Comparison of ENCODE assay signal across 12 cellular contexts in genomic region chr5:135887881-135888614, GRCh38. TPM values are rescaled to one million over a fixed set of nuclear protein-coding genes. Genes with fewer than 3 reads are reported as not detected.
DNase-seq lines count a peak whose midpoint lies in the region; ATAC-seq, FAIRE-seq and TF ChIP-seq lines count a peak whose summit lies in the region.
"Had no signal": no experiment of that assay in that cellular context is flagged by ENCODE, and none has a peak within 500 bp of the region (broad histone marks: within the 10 kb centered on the region; RNA-seq: fewer than 3 reads in every experiment).

No MANE protein-coding gene starts in this region.

- H3K4me1 Mint-ChIP-seq in WTC11 (peaks cover 20% of the 10 kb centered on the region), T-cell (peaks cover 7 to 17% (median 11%) of the 10 kb centered on the region in 3 donors)
- peaks cover 22% of the 10 kb centered on the region for H3K4me1 Mint-ChIP-seq in activated CD8-positive, alpha-beta memory T cell treated with anti-CD3 and anti-CD28 coated beads, Interleukin-2, amount 10 ng/mL, durations not matched to agents 7 days and 5 days
- peaks cover 0 to 3% of the 10 kb centered on the region in 2 donors for H3K4me1 Mint-ChIP-seq in stimulated activated naive B cell treated with anti-CD40 and anti-IgM and Interleukin-4, amounts not matched to agents 10 μg/mL and 1 μg/mL and 100 μg/mL, for 72 hours

- BruUV-seq in HepG2 (replicated peaks; lab: Mats Ljungman, UMichigan): no TSS peak

- H3K27ac ChIP-seq in HepG2 (ENCODE audit: extremely low read length, insufficient read depth, low read length): no peak overlapping the region
- H3K27ac ChIP-seq in right lobe of liver: no peak overlapping the region
- H3K27ac ChIP-seq in iPS DF 6.9 (ENCODE audit: low read length): no peak overlapping the region
- H3K27ac ChIP-seq: gastrocnemius medialis had no signal

- no peak for TF ChIP-seq EP300 in HepG2 (IDR thresholded peaks at IDR 0.05; ENCODE audit: low read depth in 2 of 2, low read length in 2 of 2)
- TF ChIP-seq EP300 in HepG2 (CRISPR knock-in tag; IDR thresholded peaks at IDR 0.05; ENCODE audit: borderline replicate concordance): no peak

- H3K9me3 Mint-ChIP-seq in WTC11: no peaks in the 10 kb centered on the region
- no peaks in the 10 kb centered on the region for H3K9me3 Mint-ChIP-seq in activated CD8-positive, alpha-beta memory T cell treated with anti-CD3 and anti-CD28 coated beads, Interleukin-2, amount 10 ng/mL, durations not matched to agents 7 days and 5 days (ENCODE audit: low read depth)
- H3K9me3 Mint-ChIP-seq in stimulated activated naive B cell treated with anti-CD40 and anti-IgM and Interleukin-4, amounts not matched to agents 10 μg/mL and 1 μg/mL and 100 μg/mL, for 72 hours: no peaks in the 10 kb centered on the region
- no peaks in the 10 kb centered on the region for H3K9me3 Mint-ChIP-seq in T-cell
- H3K9me3 Mint-ChIP-seq: nephron had no signal

- no peak overlapping the region; the same call in 1 of the 2 replicates for H3K9ac ChIP-seq in HepG2 (ENCODE audit: insufficient read depth, low read depth, low read length)

- in situ Hi-C loops in HepG2 (cut with HindIII; ENCODE audit: extremely low pct_ligation_motif_present, low pct_unique_long_range_greater_than_20kb): loop anchor here (5.0 kb wide), 2 partner anchors 194 to 324 kb away; no protein-coding TSS in a partner anchor

- TF ChIP-seq CTCF in HepG2 (CRISPR knock-in tag; IDR thresholded peaks at IDR 0.05): no peak
- TF ChIP-seq CTCF in right lobe of liver (IDR thresholded peaks at IDR 0.05): no peak
- TF ChIP-seq CTCF in WTC11 (IDR thresholded peaks at IDR 0.05): no peak

- H3K4me1 ChIP-seq in HepG2 (ENCODE audit: insufficient read depth, low read length) (peaks cover 10% of the 10 kb centered on the region), right lobe of liver (no peaks in the 10 kb centered on the region), iPS DF 6.9 (ENCODE audit: control insufficient read depth, insufficient read depth, low read length) (peaks cover 5% of the 10 kb centered on the region; the same call in 1 of the 2 replicates)
- H3K4me1 ChIP-seq: gastrocnemius medialis had no signal

- TF ChIP-seq POLR2A in HepG2 (IDR thresholded peaks at IDR 0.05; ENCODE audit: insufficient read depth in 1 of 2, low read depth in 2 of 2, low read length in 2 of 2): no peak
- no peak for TF ChIP-seq POLR2A in right lobe of liver (IDR thresholded peaks at IDR 0.05)

- no peaks in the 10 kb centered on the region for H3K36me3 Mint-ChIP-seq in WTC11
- H3K36me3 Mint-ChIP-seq in activated CD8-positive, alpha-beta memory T cell treated with anti-CD3 and anti-CD28 coated beads, Interleukin-2, amount 10 ng/mL, durations not matched to agents 7 days and 5 days: no peaks in the 10 kb centered on the region
- no peaks in the 10 kb centered on the region for H3K36me3 Mint-ChIP-seq in stimulated activated naive B cell treated with anti-CD40 and anti-IgM and Interleukin-4, amounts not matched to agents 10 μg/mL and 1 μg/mL and 100 μg/mL, for 72 hours
- no peaks in the 10 kb centered on the region for H3K36me3 Mint-ChIP-seq in T-cell
- H3K36me3 Mint-ChIP-seq: CD4-positive, CD25-positive, alpha-beta regulatory T cell had no signal

- H3K4me3 ChIP-seq in HepG2 (replicated peaks in 1 of 3; ENCODE audit: insufficient read depth in 1 of 3, low read depth in 2 of 3, low read length in 3 of 3) (peak overlapping the region; percentile 32 to 61 (median 40); a peak in 3 of 6 replicates), right lobe of liver (no peak overlapping the region), iPS DF 6.9 (ENCODE audit: low read length) (no peak overlapping the region)
- H3K4me3 ChIP-seq: gastrocnemius medialis had no signal

- DNase-seq in HepG2 (ENCODE audit: low spot score) (peak; percentile 54), right lobe of liver (no peak), WTC11 (ENCODE audit: low spot score) (peak; percentile 43), iPS DF 6.9 (ENCODE audit: low read depth, low spot score) (peak; percentile 11), NCI-H2171 (lab: John Stamatoyannopoulos, UW) (no peak), T-cell (no peak)
- DNase-seq in activated CD8-positive, alpha-beta memory T cell treated with anti-CD3 and anti-CD28 coated beads, Interleukin-2, amount 10 ng/mL, durations not matched to agents 7 days and 5 days: no peak
- DNase-seq in stimulated activated naive B cell treated with anti-CD40 and anti-IgM and Interleukin-4, amounts not matched to agents 10 μg/mL and 1 μg/mL and 100 μg/mL, for 72 hours: no peak

- H4K20me1 ChIP-seq in HepG2 (ENCODE audit: insufficient read depth, low read length): no peaks in the 10 kb centered on the region

- POLR2A ChIA-PET in HepG2 (lab: Yijun Ruan, JAX) (interaction anchor here (1.1 kb wide), 1 partner anchor 101 kb away, joined by 3 read pairs; no protein-coding TSS in a partner anchor), WTC11 (lab: Charles Lee) (no interaction called here), T-cell (lab: Charles Lee) (interaction anchor here in 1 of 2 donors (0.6 kb wide), 1 partner anchor 52 kb away, joined by 3 read pairs; no protein-coding TSS in a partner anchor)

- CTCF ChIA-PET in HepG2 (lab: Yijun Ruan, JAX; ENCODE audit: low intra/inter-chr PET ratio, low total read pairs): interaction anchor here (1.1 to 3.1 kb wide), 4 partner anchors 102 to 324 kb away, joined by 7 to 23 read pairs (median 16); no protein-coding TSS in a partner anchor
- CTCF ChIA-PET in WTC11 (lab: Charles Lee): interaction anchor here (0.6 to 5.9 kb wide), 16 partner anchors 8 to 423 kb away, joined by 3 to 33 read pairs (median 5); partner anchors contain the start of genes SLC25A48 and TGFBI
- CTCF ChIA-PET in activated CD8-positive, alpha-beta memory T cell treated with anti-CD3 and anti-CD28 coated beads, Interleukin-2, amount 10 ng/mL, durations not matched to agents 7 days and 5 days (lab: Charles Lee): interaction anchor here (1.0 to 4.5 kb wide), 4 partner anchors 12 to 323 kb away, joined by 3 to 22 read pairs (median 5); no protein-coding TSS in a partner anchor
- CTCF ChIA-PET in T-cell (lab: Charles Lee): interaction anchor here (0.6 to 2.4 kb wide), 6 partner anchors 12 to 324 kb away, joined by 3 to 7 read pairs (median 4); no protein-coding TSS in a partner anchor

- H3K27me3 Mint-ChIP-seq in WTC11 (ENCODE audit: low read depth): peaks cover 26% of the 10 kb centered on the region
- H3K27me3 Mint-ChIP-seq in activated CD8-positive, alpha-beta memory T cell treated with anti-CD3 and anti-CD28 coated beads, Interleukin-2, amount 10 ng/mL, durations not matched to agents 7 days and 5 days: peaks cover 72% of the 10 kb centered on the region
- H3K27me3 Mint-ChIP-seq in stimulated activated naive B cell treated with anti-CD40 and anti-IgM and Interleukin-4, amounts not matched to agents 10 μg/mL and 1 μg/mL and 100 μg/mL, for 72 hours: peaks cover 16 to 35% of the 10 kb centered on the region in 2 donors
- peaks cover 6 to 14% of the 10 kb centered on the region in 2 donors for H3K27me3 Mint-ChIP-seq in T-cell

- H3K4me2 ChIP-seq in HepG2 (ENCODE audit: low read depth, low read length): peak overlapping the region; percentile 83

- H2AFZ ChIP-seq in HepG2 (ENCODE audit: low read length): no peak overlapping the region

- no peak for FAIRE-seq in HepG2 (lab: Jason Lieb, UNC)

- intact Hi-C loops in HepG2 (cut with micrococcal nuclease; ENCODE audit: unreplicated experiment): loop anchor here (1.0 to 2.0 kb wide), 7 partner anchors 43 to 537 kb away; no protein-coding TSS in a partner anchor
- intact Hi-C loops in right lobe of liver (cut with DNase I): loop anchor here in 1 of 2 donors (10.0 kb wide), 1 partner anchor 327 kb away; no protein-coding TSS in a partner anchor

- 49% methylated on average over 12 of the region's 13 CpGs for WGBS in HepG2 (ENCODE audit: low lambda C conversion rate)
- 87% methylated on average over 8 of the region's 13 CpGs for WGBS in right lobe of liver (ENCODE audit: insufficient coverage, low coverage, low lambda C conversion rate, missing lambda C conversion rate)
- WGBS in iPS DF 6.9 (ENCODE audit: insufficient coverage, insufficient read length): no CpG with 5 or more reads among the region's 13 CpGs

- H3K36me3 ChIP-seq in HepG2 (replicated peaks in 1 of 2; ENCODE audit: control insufficient read depth in 1 of 2, insufficient read depth in 2 of 2, low read length in 2 of 2) (no peaks in the 10 kb centered on the region), right lobe of liver (no peaks in the 10 kb centered on the region), iPS DF 6.9 (ENCODE audit: control insufficient read depth, insufficient read depth, low read length) (no peaks in the 10 kb centered on the region)
- H3K36me3 ChIP-seq: gastrocnemius medialis had no signal

- H3K9me3 ChIP-seq in HepG2 (ENCODE audit: low read length) (no peaks in the 10 kb centered on the region), right lobe of liver (no peaks in the 10 kb centered on the region), iPS DF 6.9 (ENCODE audit: control insufficient read depth, insufficient read depth, low read length) (no peaks in the 10 kb centered on the region)
- H3K9me3 ChIP-seq: gastrocnemius medialis had no signal

- H3K4me3 Mint-ChIP-seq in WTC11: peak overlapping the region; percentile 58
- no peak overlapping the region for H3K4me3 Mint-ChIP-seq in activated CD8-positive, alpha-beta memory T cell treated with anti-CD3 and anti-CD28 coated beads, Interleukin-2, amount 10 ng/mL, durations not matched to agents 7 days and 5 days
- no peak overlapping the region for H3K4me3 Mint-ChIP-seq in stimulated activated naive B cell treated with anti-CD40 and anti-IgM and Interleukin-4, amounts not matched to agents 10 μg/mL and 1 μg/mL and 100 μg/mL, for 72 hours
- H3K4me3 Mint-ChIP-seq in T-cell: peak overlapping the region in 1 of 3 donors; percentile 30
- H3K4me3 Mint-ChIP-seq: nephron had no signal

- H3K79me2 ChIP-seq in HepG2 (ENCODE audit: insufficient read depth, low read length): no peaks in the 10 kb centered on the region

- peaks cover 0 to 5% of the 10 kb centered on the region in 2 experiments; a peak in 2 of 5 replicates for H3K27me3 ChIP-seq in HepG2 (ENCODE audit: control insufficient read depth in 1 of 2, insufficient read depth in 2 of 2, low read length in 2 of 2)
- no peaks in the 10 kb centered on the region for H3K27me3 ChIP-seq in right lobe of liver
- no peaks in the 10 kb centered on the region; the same call in 1 of the 2 replicates for H3K27me3 ChIP-seq in iPS DF 6.9 (ENCODE audit: control insufficient read depth, insufficient read depth, low read length)
- H3K27me3 ChIP-seq: gastrocnemius medialis had no signal

- TF ChIP-seq RAD21 in HepG2 (CRISPR knock-in tag; IDR thresholded peaks at IDR 0.05): no peak

- H3K27ac Mint-ChIP-seq in WTC11 (no peak overlapping the region), T-cell (no peak overlapping the region)
- H3K27ac Mint-ChIP-seq in activated CD8-positive, alpha-beta memory T cell treated with anti-CD3 and anti-CD28 coated beads, Interleukin-2, amount 10 ng/mL, durations not matched to agents 7 days and 5 days: no peak overlapping the region
- no peak overlapping the region for H3K27ac Mint-ChIP-seq in stimulated activated naive B cell treated with anti-CD40 and anti-IgM and Interleukin-4, amounts not matched to agents 10 μg/mL and 1 μg/mL and 100 μg/mL, for 72 hours
- H3K27ac Mint-ChIP-seq: CD4-positive, CD25-positive, alpha-beta regulatory T cell had no signal

- ATAC-seq in HepG2 (peak; percentile 66), right lobe of liver (no peak), WTC11 (peak; percentile 71), T-cell (replicated peaks in 1 of 4) (no peak)
- no peak for ATAC-seq in activated CD8-positive, alpha-beta memory T cell treated with anti-CD3 and anti-CD28 coated beads, Interleukin-2, amount 10 ng/mL, durations not matched to agents 7 days and 5 days
- ATAC-seq in stimulated activated naive B cell treated with anti-CD40 and anti-IgM and Interleukin-4, amounts not matched to agents 10 μg/mL and 1 μg/mL and 100 μg/mL, for 72 hours (replicated peaks): no peak

RNA-seq across cellular contexts. Expression of gene IL9, which starts 7.6 kb away (rescaled TPM):
- total RNA-seq in HepG2 (2016; rRNA removed; fragmentation: Illumina TruSeq; extraction: Trizol) (not detected in 2 replicates), right lobe of liver (not detected), WTC11 (2021) (not detected in 3 replicates), T-cell (not detected)
- total RNA-seq in HepG2 (2016; cell fraction: cytosol; rRNA removed; fragmentation: Illumina TruSeq; extraction: Trizol; ENCODE audit: low read depth): not detected in 2 replicates
- total RNA-seq in HepG2 (2016; cell fraction: insoluble cytoplasmic fraction; rRNA removed; fragmentation: Illumina TruSeq; extraction: Trizol): not detected in 2 replicates
- total RNA-seq in HepG2 (2016; cell fraction: membrane; rRNA removed; fragmentation: Illumina TruSeq; extraction: Trizol): not detected in 2 replicates
- not detected in 2 replicates for total RNA-seq in HepG2 (2016; cell fraction: nucleus; rRNA removed; fragmentation: Illumina TruSeq; extraction: Trizol)
- not detected in 2 replicates for polyA plus RNA-seq in HepG2 (2011; rRNA removed)
- not detected in 2 replicates for polyA plus RNA-seq in HepG2 (2011; cell fraction: cytosol; rRNA removed)
- polyA plus RNA-seq in HepG2 (2011; cell fraction: nucleus; rRNA removed): not detected in 2 replicates
- not detected in 2 replicates for polyA plus RNA-seq in HepG2 (2012)
- not detected in 2 replicates for polyA plus RNA-seq in HepG2 (2016; cell fraction: cytosol; fragmentation: Illumina TruSeq; extraction: Trizol; ENCODE audit: low read depth)
- not detected in 2 replicates for polyA plus RNA-seq in HepG2 (2016; cell fraction: insoluble cytoplasmic fraction; fragmentation: Illumina TruSeq; extraction: Trizol; ENCODE audit: low read depth)
- not detected in 2 replicates for polyA plus RNA-seq in HepG2 (2016; cell fraction: membrane; fragmentation: Illumina TruSeq; extraction: Trizol; ENCODE audit: low read depth)
- polyA plus RNA-seq in HepG2 (2016; cell fraction: nucleus; fragmentation: Illumina TruSeq; extraction: Trizol; ENCODE audit: insufficient read depth, low read depth): not detected in 2 replicates
- polyA minus RNA-seq in HepG2 (2011; rRNA and poly(A)+ RNA removed; ENCODE audit: low replicate concordance): not detected in 2 replicates
- polyA minus RNA-seq in HepG2 (2011; cell fraction: cytosol; rRNA and poly(A)+ RNA removed): not detected in 2 replicates
- not detected in 2 replicates for polyA minus RNA-seq in HepG2 (2011; cell fraction: nucleus; rRNA and poly(A)+ RNA removed)
- not detected for total RNA-seq in activated CD8-positive, alpha-beta memory T cell treated with anti-CD3 and anti-CD28 coated beads, Interleukin-2, amount 10 ng/mL, durations not matched to agents 7 days and 5 days
- total RNA-seq: CD4-positive, CD25-positive, alpha-beta regulatory T cell; gastrocnemius medialis had no signal
- polyA plus RNA-seq: adipose tissue; CD4-positive, CD25-positive, alpha-beta regulatory T cell had no signal

RNA-seq across cellular contexts. Expression of gene SLC25A48, which starts 53.6 kb away (rescaled TPM):
- total RNA-seq in HepG2 (2016; rRNA removed; fragmentation: Illumina TruSeq; extraction: Trizol) (4.0 and 4.5 TPM in 2 replicates), right lobe of liver (1 to 10 TPM in 1 of 6 experiments, under 1 TPM in 4, not detected in 1; 0.39 to 5.3 (median 0.80) TPM), WTC11 (2021) (0.76 to 1.1 TPM (median 1.1 TPM) in 3 replicates), T-cell (not detected)
- total RNA-seq in HepG2 (2016; cell fraction: cytosol; rRNA removed; fragmentation: Illumina TruSeq; extraction: Trizol; ENCODE audit: low read depth): 4.8 and 5.1 TPM in 2 replicates
- total RNA-seq in HepG2 (2016; cell fraction: insoluble cytoplasmic fraction; rRNA removed; fragmentation: Illumina TruSeq; extraction: Trizol): 3.2 and 3.4 TPM in 2 replicates
- 4.2 and 8.0 TPM in 2 replicates for total RNA-seq in HepG2 (2016; cell fraction: membrane; rRNA removed; fragmentation: Illumina TruSeq; extraction: Trizol)
- total RNA-seq in HepG2 (2016; cell fraction: nucleus; rRNA removed; fragmentation: Illumina TruSeq; extraction: Trizol): 3.0 and 5.5 TPM in 2 replicates
- polyA plus RNA-seq in HepG2 (2011; rRNA removed): 0.17 and 1.0 TPM in 2 replicates
- polyA plus RNA-seq in HepG2 (2011; cell fraction: cytosol; rRNA removed): 0.38 and 0.40 TPM in 2 replicates
- polyA plus RNA-seq in HepG2 (2011; cell fraction: nucleus; rRNA removed): 0.61 and 0.68 TPM in 2 replicates
- 0.24 TPM in 1 of 2 replicates, not detected in the other for polyA plus RNA-seq in HepG2 (2012)
- 5.0 and 6.4 TPM in 2 replicates for polyA plus RNA-seq in HepG2 (2016; cell fraction: cytosol; fragmentation: Illumina TruSeq; extraction: Trizol; ENCODE audit: low read depth)
- polyA plus RNA-seq in HepG2 (2016; cell fraction: insoluble cytoplasmic fraction; fragmentation: Illumina TruSeq; extraction: Trizol; ENCODE audit: low read depth): 1.7 and 3.6 TPM in 2 replicates
- 4.6 and 5.5 TPM in 2 replicates for polyA plus RNA-seq in HepG2 (2016; cell fraction: membrane; fragmentation: Illumina TruSeq; extraction: Trizol; ENCODE audit: low read depth)
- polyA plus RNA-seq in HepG2 (2016; cell fraction: nucleus; fragmentation: Illumina TruSeq; extraction: Trizol; ENCODE audit: insufficient read depth, low read depth): 5.6 and 5.9 TPM in 2 replicates
- 0.50 TPM in 1 of 2 replicates, not detected in the other for polyA minus RNA-seq in HepG2 (2011; rRNA and poly(A)+ RNA removed; ENCODE audit: low replicate concordance)
- polyA minus RNA-seq in HepG2 (2011; cell fraction: cytosol; rRNA and poly(A)+ RNA removed): not detected in 2 replicates
- polyA minus RNA-seq in HepG2 (2011; cell fraction: nucleus; rRNA and poly(A)+ RNA removed): 0.26 and 0.62 TPM in 2 replicates
- total RNA-seq in activated CD8-positive, alpha-beta memory T cell treated with anti-CD3 and anti-CD28 coated beads, Interleukin-2, amount 10 ng/mL, durations not matched to agents 7 days and 5 days: not detected
- total RNA-seq: CD4-positive, CD25-positive, alpha-beta regulatory T cell had no signal
- polyA plus RNA-seq: CD4-positive, CD25-positive, alpha-beta regulatory T cell had no signal

Comparison
In these comparisons a context has a peak if more than half of its experiments do, and no peak if none do; other contexts are left out.
1. ATAC-seq: peak in HepG2 (single experiment) and WTC11 (single experiment); none in right lobe of liver (0 of 4), activated CD8-positive, alpha-beta memory T cell treated with anti-CD3 and anti-CD28 coated beads, Interleukin-2, amount 10 ng/mL, durations not matched to agents 7 days and 5 days (single experiment), stimulated activated naive B cell treated with anti-CD40 and anti-IgM and Interleukin-4, amounts not matched to agents 10 μg/mL and 1 μg/mL and 100 μg/mL, for 72 hours (0 of 2) and T-cell (0 of 4).
2. DNase-seq: peak in HepG2 (single experiment), WTC11 (single experiment) and iPS DF 6.9 (single experiment); none in right lobe of liver (0 of 3), activated CD8-positive, alpha-beta memory T cell treated with anti-CD3 and anti-CD28 coated beads, Interleukin-2, amount 10 ng/mL, durations not matched to agents 7 days and 5 days (single experiment), NCI-H2171 (single experiment), stimulated activated naive B cell treated with anti-CD40 and anti-IgM and Interleukin-4, amounts not matched to agents 10 μg/mL and 1 μg/mL and 100 μg/mL, for 72 hours (single experiment) and T-cell (0 of 34).
3. H3K4me3 ChIP-seq: peak in HepG2 (3 of 3); none in right lobe of liver (0 of 3) and iPS DF 6.9 (single experiment).
4. Of the 50 proteins assayed by ChIP-seq in both HepG2 and WTC11: peak only in HepG2: none; only in WTC11: PRDM15; in both: none; in neither: 48; mixed calls (peak in some experiments, not most) for 1.